Comparison of ENCODE assay signal across 29 cellular contexts in the genomic region with DNA sequence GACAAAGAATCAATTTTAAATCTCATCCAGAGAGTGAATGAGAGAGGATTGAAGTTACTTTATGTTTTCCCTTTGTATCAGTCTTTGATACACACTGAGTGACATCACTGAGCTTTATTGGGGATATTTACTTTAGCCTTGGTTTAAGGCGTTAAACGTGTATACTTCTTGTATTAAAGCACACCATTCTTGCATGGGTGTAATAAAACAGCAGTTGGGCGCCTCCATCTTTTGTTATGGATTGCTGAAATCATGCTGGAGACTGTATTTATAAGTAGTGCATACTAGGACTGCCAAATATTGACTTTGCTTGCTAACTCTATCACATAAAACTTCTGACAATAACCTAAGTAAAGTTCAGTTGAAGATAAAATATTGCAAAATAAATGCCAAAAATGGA.
"Had no signal": no experiment of that assay in that cellular context is flagged by ENCODE, and none has a peak within 500 bp of the region (broad histone marks: within the 10 kb centered on the region; RNA-seq: fewer than 3 reads in every experiment).

No MANE protein-coding gene starts in this region.

- H3K4me1 Mint-ChIP-seq: naive B cell; neural crest cell; stimulated activated naive CD8-positive, alpha-beta T cell treated with anti-CD3 and anti-CD28 coated beads, Interleukin-15, amount 100 ng/mL, for 72 hours had no signal

- H3K36me3 Mint-ChIP-seq: mesothelial cell of epicardium, naive B cell had no signal

- H3K9me3 ChIP-seq: gastroesophageal sphincter, transverse colon, upper lobe of right lung, uterus had no signal

- H3K36me3 ChIP-seq: gastroesophageal sphincter, heart right ventricle, left lung, suprapubic skin, transverse colon, upper lobe of right lung, uterus had no signal

- H3K79me2 ChIP-seq: parathyroid adenoma had no signal

- H3K27ac Mint-ChIP-seq: mesothelial cell of epicardium; naive B cell; natural killer cell treated with Interleukin-12 subunit alpha and Interleukin-12 subunit beta and Interleukin-15 and Interleukin-18, amount 100 ng/mL, for 72 hours; progenitor cell of endocrine pancreas; stimulated activated naive CD8-positive, alpha-beta T cell treated with anti-CD3 and anti-CD28 coated beads, Interleukin-15, amount 100 ng/mL, for 72 hours had no signal

- DNase-seq: dorsolateral prefrontal cortex; effector CD4-positive, alpha-beta T cell; foreskin fibroblast; glutamatergic neuron; heart right ventricle; hippocampal formation; left cardiac atrium; left lung; mesenchymal stem cell; mucosa of descending colon; naive B cell; stimulated activated CD4-positive, alpha-beta T cell treated with anti-CD3 and anti-CD28 coated beads, Interleukin-12 subunit alpha, Interleukin-12 subunit beta, amount 100 ng/mL, for 4 hours; stimulated activated CD4-positive, alpha-beta T cell treated with anti-CD3 and anti-CD28 coated beads, Interleukin-1b, Interleukin-23, amount 100 ng/mL, for 48 hours; stimulated activated CD4-positive, alpha-beta T cell treated with anti-CD3 and anti-CD28 coated beads, Interleukin-4, amount 100 ng/mL, for 1 hour; stimulated activated CD8-positive, alpha-beta memory T cell treated with anti-CD3 and anti-CD28 coated beads, Interleukin-4, amount 100 ng/mL, for 48 hours; stimulated activated naive CD4-positive, alpha-beta T cell; stimulated activated naive CD8-positive, alpha-beta T cell treated with anti-CD3 and anti-CD28 coated beads, Interleukin-15, amount 100 ng/mL, for 72 hours; transverse colon; upper lobe of right lung; uterus had no signal

- H2AFZ ChIP-seq: parathyroid adenoma had no signal

- H3K27me3 Mint-ChIP-seq: naive B cell; natural killer cell treated with Interleukin-12 subunit alpha and Interleukin-12 subunit beta and Interleukin-15 and Interleukin-18, amount 100 ng/mL, for 72 hours; progenitor cell of endocrine pancreas; stimulated activated naive CD8-positive, alpha-beta T cell treated with anti-CD3 and anti-CD28 coated beads, Interleukin-15, amount 100 ng/mL, for 72 hours had no signal

- H3K4me3 ChIP-seq: dorsolateral prefrontal cortex, gastroesophageal sphincter, heart right ventricle, left lung, mucosa of descending colon, smooth muscle cell, suprapubic skin, transverse colon, upper lobe of right lung, uterus had no signal

- H3K9me3 Mint-ChIP-seq: mesothelial cell of epicardium had no signal

- H3K4me3 Mint-ChIP-seq: mesothelial cell of epicardium; naive B cell; natural killer cell treated with Interleukin-12 subunit alpha and Interleukin-12 subunit beta and Interleukin-15 and Interleukin-18, amount 100 ng/mL, for 72 hours; neural crest cell; stimulated activated naive CD8-positive, alpha-beta T cell treated with anti-CD3 and anti-CD28 coated beads, Interleukin-15, amount 100 ng/mL, for 72 hours had no signal

- H3K4me1 ChIP-seq: gastroesophageal sphincter, heart right ventricle, left lung, parathyroid adenoma, suprapubic skin, transverse colon, upper lobe of right lung, uterus had no signal

- H3K4me2 ChIP-seq: smooth muscle cell had no signal

- H3K27me3 ChIP-seq: dorsolateral prefrontal cortex, gastroesophageal sphincter, heart right ventricle, left lung, suprapubic skin, transverse colon, upper lobe of right lung, uterus had no signal

- H3K27ac ChIP-seq: dorsolateral prefrontal cortex, epithelial cell of prostate, gastroesophageal sphincter, heart right ventricle, left lung, parathyroid adenoma, suprapubic skin, transverse colon, upper lobe of right lung, uterus had no signal

- H3K9ac ChIP-seq: parathyroid adenoma had no signal
